In genomic region chr1:24381256-24381655, GRCh38 we compare ENCODE assay signal across 15 cellular contexts.
"Had no signal": no experiment of that assay in that cellular context is flagged by ENCODE, and none has a peak within 500 bp of the region (broad histone marks: within the 10 kb centered on the region; RNA-seq: fewer than 3 reads in every experiment).

No MANE protein-coding gene starts in this region.

- ATAC-seq: activated T-cell treated with anti-CD3 and anti-CD28 coated beads, Interleukin-2, amount 50 U/mL, for 4 hours; left lung; SK-N-SH treated with all-trans-retinoic acid at 6 μM for 48 hours; stimulated activated naive CD8-positive, alpha-beta T cell treated with anti-CD3 and anti-CD28 coated beads, Interleukin-15, amount 100 ng/mL, for 72 hours; WTC11 had no signal

- H3K27ac ChIP-seq: left lung, thoracic aorta had no signal

- H3K4me3 ChIP-seq: breast epithelium, left lung, prostate gland, thoracic aorta had no signal

- H3K27me3 ChIP-seq: breast epithelium, left lung had no signal

- H3K4me3 Mint-ChIP-seq: activated naive CD8-positive, alpha-beta T cell treated with anti-CD3 and anti-CD28 coated beads, Interleukin-2, amount 10 ng/mL, durations not matched to agents 7 days and 5 days; activated T-cell treated with anti-CD3 and anti-CD28 coated beads, Interleukin-2, amount 50 U/mL, for 4 hours; stimulated activated naive CD8-positive, alpha-beta T cell treated with anti-CD3 and anti-CD28 coated beads, Interleukin-15, amount 100 ng/mL, for 72 hours; WTC11 had no signal

- H3K27ac Mint-ChIP-seq: activated naive CD8-positive, alpha-beta T cell treated with anti-CD3 and anti-CD28 coated beads, Interleukin-2, amount 10 ng/mL, durations not matched to agents 7 days and 5 days; stimulated activated naive CD8-positive, alpha-beta T cell treated with anti-CD3 and anti-CD28 coated beads, Interleukin-15, amount 100 ng/mL, for 72 hours; WTC11 had no signal

- H3K27me3 Mint-ChIP-seq: activated naive CD8-positive, alpha-beta T cell treated with anti-CD3 and anti-CD28 coated beads, Interleukin-2, amount 10 ng/mL, durations not matched to agents 7 days and 5 days; stimulated activated naive CD8-positive, alpha-beta T cell treated with anti-CD3 and anti-CD28 coated beads, Interleukin-15, amount 100 ng/mL, for 72 hours had no signal

- H3K9me3 ChIP-seq: breast epithelium, left lung, prostate gland, thoracic aorta had no signal

- H3K4me1 ChIP-seq: breast epithelium, prostate gland had no signal

- H3K9me3 Mint-ChIP-seq: activated naive CD8-positive, alpha-beta T cell treated with anti-CD3 and anti-CD28 coated beads, Interleukin-2, amount 10 ng/mL, durations not matched to agents 7 days and 5 days; activated T-cell treated with anti-CD3 and anti-CD28 coated beads, Interleukin-2, amount 50 U/mL, for 4 hours; stimulated activated naive CD8-positive, alpha-beta T cell treated with anti-CD3 and anti-CD28 coated beads, Interleukin-15, amount 100 ng/mL, for 72 hours; WTC11 had no signal

- DNase-seq: activated CD4-positive, alpha-beta T cell treated with anti-CD3 and anti-CD28 coated beads, Interleukin-2, amount 50 U/mL, for 1 hour; activated gamma-delta T cell treated with Interleukin-2 at 50 U/mL for 16 hours; activated naive CD8-positive, alpha-beta T cell treated with anti-CD3 and anti-CD28 coated beads, Interleukin-2, amount 10 ng/mL, durations not matched to agents 7 days and 5 days; activated T-cell treated with anti-CD3 and anti-CD28 coated beads, Interleukin-2, amount 50 U/mL, for 4 hours; anterior cingulate cortex; foreskin melanocyte; left lung; stimulated activated CD4-positive, alpha-beta T cell treated with anti-CD3 and anti-CD28 coated beads, Interleukin-4, amount 100 ng/mL, for 1 hour; stimulated activated CD8-positive, alpha-beta memory T cell treated with anti-CD3 and anti-CD28 coated beads, Interleukin-4, amount 100 ng/mL, for 48 hours; stimulated activated naive CD8-positive, alpha-beta T cell treated with anti-CD3 and anti-CD28 coated beads, Interleukin-15, amount 100 ng/mL, for 72 hours had no signal

- H3K36me3 ChIP-seq: breast epithelium, prostate gland, thoracic aorta had no signal
